8 cellular contexts compared by ENCODE assay signal in the genomic region with DNA sequence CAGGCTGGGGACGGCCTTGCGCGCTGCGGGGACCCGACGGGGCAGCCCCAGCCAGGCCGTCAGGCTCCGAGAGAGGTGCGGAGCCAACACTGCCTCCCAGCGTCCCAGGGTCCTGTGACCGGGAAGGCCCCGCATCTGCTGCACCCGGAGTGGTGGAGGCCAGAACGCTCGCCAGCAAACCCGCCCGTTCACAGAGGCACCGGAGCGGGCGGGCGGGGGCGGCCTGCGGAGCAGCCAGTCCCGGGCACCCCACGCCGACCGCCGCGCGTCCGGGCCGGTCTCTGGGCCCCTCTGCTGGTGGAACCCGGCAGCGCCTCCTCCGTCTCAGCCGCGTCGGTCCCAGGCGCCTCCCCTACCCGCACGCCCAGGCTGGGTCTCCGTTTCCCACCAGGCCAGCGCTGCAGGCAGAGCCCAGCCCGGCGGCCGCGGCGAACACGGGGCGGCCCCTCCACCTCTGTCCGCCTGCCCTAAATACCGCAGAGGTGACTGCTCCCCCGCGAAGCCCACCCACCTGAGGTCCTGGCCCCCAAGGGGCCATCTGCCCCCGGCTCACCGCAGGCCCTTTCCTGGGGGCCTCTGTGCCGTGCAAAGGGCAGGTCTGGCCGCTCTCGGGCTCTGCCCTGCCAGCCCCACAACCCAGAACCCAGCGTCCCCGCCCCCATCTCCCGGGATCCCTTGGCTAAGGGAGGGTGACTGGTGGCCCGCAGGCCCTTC. TPM values are rescaled to one million over a fixed set of nuclear protein-coding genes. Genes with fewer than 3 reads are reported as not detected.
DNase-seq lines count a peak whose midpoint lies in the region; ATAC-seq, FAIRE-seq and TF ChIP-seq lines count a peak whose summit lies in the region.

No MANE protein-coding gene starts in this region.

- H3K36me3 ChIP-seq in GM23338 (ENCODE audit: insufficient read depth) (no peaks in the 10 kb centered on the region), Peyer's patch (no peaks in the 10 kb centered on the region), parathyroid adenoma (ENCODE audit: control insufficient read depth, insufficient read depth, low read length) (no peaks in the 10 kb centered on the region), uterus (no peaks in the 10 kb centered on the region)

- peak; percentile 90 for ATAC-seq in GM23338

- H3K79me2 ChIP-seq in GM23338 (replicated peaks; ENCODE audit: insufficient read depth) (no peaks in the 10 kb centered on the region), parathyroid adenoma (no peaks in the 10 kb centered on the region)

- peaks cover 7% of the 10 kb centered on the region for H3K9me3 Mint-ChIP-seq in GM23338
- H3K9me3 Mint-ChIP-seq in activated naive CD8-positive, alpha-beta T cell treated with anti-CD3 and anti-CD28 coated beads for 36 hours, result no peaks in the 10 kb centered on the region

- peak overlapping the region; percentile 27; the same call in 2 of the 3 replicates for H3K4me3 Mint-ChIP-seq in GM23338
- no peak overlapping the region for H3K4me3 Mint-ChIP-seq in activated naive CD8-positive, alpha-beta T cell treated with anti-CD3 and anti-CD28 coated beads for 36 hours

- TF ChIP-seq POLR2A in Peyer's patch (IDR thresholded peaks at IDR 0.05), result no peak
- TF ChIP-seq POLR2A in uterus (IDR thresholded peaks at IDR 0.05), result peak in 1 of 2 donors; percentile 18

- intact Hi-C loops in head of caudate nucleus (cut with DNase I), result no loop called here
- intact Hi-C loops in uterus (cut with DNase I; ENCODE audit: low total_unique reads), result no loop called here

- H3K27ac Mint-ChIP-seq in GM23338, result no peak overlapping the region
- H3K27ac Mint-ChIP-seq in activated naive CD8-positive, alpha-beta T cell treated with anti-CD3 and anti-CD28 coated beads for 36 hours, result no peak overlapping the region

- FAIRE-seq in urothelium cell line (lab: Jason Lieb, UNC), result no peak

- H3K4me2 ChIP-seq in GM23338 (peak overlapping the region; percentile 75), parathyroid adenoma (ENCODE audit: low read length) (peak overlapping the region; percentile 57)

- H3K27ac ChIP-seq in GM23338 (ENCODE audit: low read depth), result no peak overlapping the region
- peak overlapping the region in 3 of 4 donors; percentile 25 to 38 (median 30) for H3K27ac ChIP-seq in Peyer's patch
- H3K27ac ChIP-seq in parathyroid adenoma, result no peak overlapping the region
- peak overlapping the region; percentile 23 to 68 for H3K27ac ChIP-seq in uterus

- H3K27me3 Mint-ChIP-seq in GM23338 (ENCODE audit: insufficient read depth, low read depth, poor library complexity), result no peaks in the 10 kb centered on the region
- H3K27me3 Mint-ChIP-seq in activated naive CD8-positive, alpha-beta T cell treated with anti-CD3 and anti-CD28 coated beads for 36 hours, result peaks cover 6% of the 10 kb centered on the region

- 0 out of 2 replicates have a peak, but pooled peaks cover 3% of the 10 kb centered on the region for H3F3A ChIP-seq in GM23338 (replicated peaks; ENCODE audit: low read depth)

- no peak overlapping the region for H3K9ac ChIP-seq in parathyroid adenoma

- no peaks in the 10 kb centered on the region; the same call in 1 of the 3 replicates for H3K4me1 Mint-ChIP-seq in GM23338
- H3K4me1 Mint-ChIP-seq in activated naive CD8-positive, alpha-beta T cell treated with anti-CD3 and anti-CD28 coated beads for 36 hours, result no peaks in the 10 kb centered on the region

- H3K9me2 ChIP-seq in GM23338 (ENCODE audit: insufficient read depth), result no peaks in the 10 kb centered on the region

- no peaks in the 10 kb centered on the region for H3K9me3 ChIP-seq in Peyer's patch
- H3K9me3 ChIP-seq in parathyroid adenoma (ENCODE audit: control insufficient read depth, low read length), result no peaks in the 10 kb centered on the region
- H3K9me3 ChIP-seq in uterus, result no peaks in the 10 kb centered on the region

- H3K4me1 ChIP-seq in GM23338 (ENCODE audit: insufficient read depth) (0 out of 2 replicates have a peak, but pooled peaks cover 3% of the 10 kb centered on the region), Peyer's patch (peaks cover 0 to 34% (median 9%) of the 10 kb centered on the region in 4 donors), parathyroid adenoma (no peaks in the 10 kb centered on the region), uterus (peaks cover 0 to 21% of the 10 kb centered on the region in 2 donors)

- H3K4me3 ChIP-seq in GM23338 (peak overlapping the region; percentile 56), Peyer's patch (peak overlapping the region; percentile 10 to 53 (median 39)), parathyroid adenoma (ENCODE audit: low read depth, low read length) (peak overlapping the region; percentile 34), uterus (peak overlapping the region; percentile 24 to 35)

- no peak for DNase-seq in AG09319 (ENCODE audit: extremely low read depth, low read depth)
- DNase-seq in GM23338 (ENCODE audit: low spot score), result peak; percentile 91
- peak; percentile 23 to 86 (median 73) for DNase-seq in Peyer's patch
- peak; percentile 78 for DNase-seq in activated naive CD8-positive, alpha-beta T cell treated with anti-CD3 and anti-CD28 coated beads for 36 hours
- DNase-seq in head of caudate nucleus, result peak in 41 of 42 donors; percentile 16 to 84 (median 68)
- peak in 1 of 2 donors; percentile 54 for DNase-seq in uterus
- DNase-seq in urothelium cell line (ENCODE audit: low spot score), result no peak

- TF ChIP-seq CTCF in AG09319 (IDR thresholded peaks at IDR 0.05; ENCODE audit: low read depth, low read length) (peak; percentile 47), GM23338 (conservative IDR thresholded peaks at IDR 0.05; ENCODE audit: low read depth in 2 of 2) (peak; percentile 50 to 75), Peyer's patch (IDR thresholded peaks at IDR 0.05) (peak; percentile 28 to 95 (median 76)), parathyroid adenoma (IDR thresholded peaks at IDR 0.05) (peak; percentile 52), uterus (IDR thresholded peaks at IDR 0.05) (peak; percentile 37 to 87 (median 64))

- H4K20me1 ChIP-seq in GM23338 (replicated peaks; ENCODE audit: insufficient read depth), result peaks cover 5% of the 10 kb centered on the region; the same call in 1 of the 2 replicates

- H2AFZ ChIP-seq in GM23338 (no peak overlapping the region; the same call in 1 of the 2 replicates), parathyroid adenoma (peak overlapping the region; percentile 64)

- no peaks in the 10 kb centered on the region for H3K27me3 ChIP-seq in GM23338 (ENCODE audit: insufficient read depth)
- no peaks in the 10 kb centered on the region for H3K27me3 ChIP-seq in Peyer's patch
- H3K27me3 ChIP-seq in parathyroid adenoma (ENCODE audit: control insufficient read depth, insufficient read depth, low read length), result no peaks in the 10 kb centered on the region
- peaks cover 0 to 8% of the 10 kb centered on the region in 2 donors for H3K27me3 ChIP-seq in uterus

- peaks cover 7% of the 10 kb centered on the region for H3K36me3 Mint-ChIP-seq in GM23338 (ENCODE audit: low read depth)
- H3K36me3 Mint-ChIP-seq in activated naive CD8-positive, alpha-beta T cell treated with anti-CD3 and anti-CD28 coated beads for 36 hours, result peaks cover 6% of the 10 kb centered on the region

TF ChIP-seq in GM23338, 12 proteins besides CTCF, POLR2A, EP300 and RAD21:
- TF ChIP-seq POLR2AphosphoS5 (IDR thresholded peaks at IDR 0.05; ENCODE audit: low read depth), result 0 out of 2 replicates have a peak, but pooled peaks have one; percentile 12
- no peak for TF ChIP-seq STAT1 (IDR thresholded peaks at IDR 0.05; ENCODE audit: unreplicated experiment)
- TF ChIP-seq ZNF114 (CRISPR knock-in tag; IDR thresholded peaks at IDR 0.05), result no peak
- no peak for TF ChIP-seq EZH2 (IDR thresholded peaks at IDR 0.05; ENCODE audit: low read depth, unreplicated experiment)

RNA-seq across cellular contexts. Expression of a gene that starts 15.9 kb away (rescaled TPM):
- 3.6 and 4.4 TPM in 2 replicates for total RNA-seq in GM23338 (2014; rRNA removed; shearing (Covaris generic))
- polyA plus RNA-seq in GM23338 (2016; fragmentation: Nextera tagmentation; extraction: Ambion mirVana), result 9.7 and 9.9 TPM in 2 replicates
- 10 to 100 TPM; 38.7 to 82.4 (median 61.6) TPM for total RNA-seq in Peyer's patch
- total RNA-seq in activated naive CD8-positive, alpha-beta T cell treated with anti-CD3 and anti-CD28 coated beads for 36 hours, result 1 to 10 TPM; 3.6 to 4.2 TPM
- total RNA-seq in uterus, result 10 to 100 TPM; 11.8 to 49.0 (median 31.5) TPM

RNA-seq across cellular contexts. Expression of a gene that starts 16.2 kb away (rescaled TPM):
- 0.59 and 0.62 TPM in 2 replicates for total RNA-seq in GM23338 (2014; rRNA removed; shearing (Covaris generic))
- polyA plus RNA-seq in GM23338 (2016; fragmentation: Nextera tagmentation; extraction: Ambion mirVana), result 0.68 and 1.4 TPM in 2 replicates
- total RNA-seq in Peyer's patch (10 to 100 TPM; 28.2 to 37.3 (median 33.2) TPM), uterus (10 to 100 TPM in 1 of 4 donors, 1 to 10 TPM in 2, under 1 TPM in 1; 0.29 to 13.3 (median 3.4) TPM)
- under 1 TPM; 0.66 to 0.76 TPM for total RNA-seq in activated naive CD8-positive, alpha-beta T cell treated with anti-CD3 and anti-CD28 coated beads for 36 hours

RNA-seq across cellular contexts. Expression of a gene that starts 34.1 kb away (rescaled TPM):
- 0.42 and 1.6 TPM in 2 replicates for total RNA-seq in GM23338 (2014; rRNA removed; shearing (Covaris generic))
- 0.89 and 1.1 TPM in 2 replicates for polyA plus RNA-seq in GM23338 (2016; fragmentation: Nextera tagmentation; extraction: Ambion mirVana)
- 100 to 1,000 TPM in 2 of 4 donors, 10 to 100 TPM in 2; 26.4 to 143 (median 104) TPM for total RNA-seq in Peyer's patch
- not detected for total RNA-seq in activated naive CD8-positive, alpha-beta T cell treated with anti-CD3 and anti-CD28 coated beads for 36 hours
- under 1 TPM in 1 of 4 donors, not detected in 3; 0.21 TPM for total RNA-seq in uterus

RNA-seq across cellular contexts. Expression of a gene that starts 52.1 kb away (rescaled TPM):
- 87.0 and 103 TPM in 2 replicates for total RNA-seq in GM23338 (2014; rRNA removed; shearing (Covaris generic))
- 20.3 and 22.3 TPM in 2 replicates for polyA plus RNA-seq in GM23338 (2016; fragmentation: Nextera tagmentation; extraction: Ambion mirVana)
- total RNA-seq in Peyer's patch (100 to 1,000 TPM in 3 of 4 donors, 10 to 100 TPM in 1; 47.0 to 135 (median 117) TPM), uterus (10 to 100 TPM; 17.4 to 40.7 (median 32.1) TPM)
- total RNA-seq in activated naive CD8-positive, alpha-beta T cell treated with anti-CD3 and anti-CD28 coated beads for 36 hours, result 10 to 100 TPM; 74.1 to 74.6 TPM

Comparison
In these comparisons a context has a peak if more than half of its experiments do, and no peak if none do; other contexts are left out.
1. DNase-seq: peak in GM23338 (single experiment), Peyer's patch (3 of 3), activated naive CD8-positive, alpha-beta T cell treated with anti-CD3 and anti-CD28 coated beads for 36 hours (single experiment) and head of caudate nucleus (41 of 42); none in AG09319 (single experiment) and urothelium cell line (single experiment).
2. H3K27ac ChIP-seq: peak in Peyer's patch (3 of 4) and uterus (2 of 2); none in GM23338 (single experiment) and parathyroid adenoma (single experiment).
3. RNA of a gene that starts 34.1 kb away (total RNA-seq): 26.4 to 143 TPM in Peyer's patch; 0.42 to 1.6 TPM in GM23338, not detected in activated naive CD8-positive, alpha-beta T cell treated with anti-CD3 and anti-CD28 coated beads for 36 hours and 0.21 TPM in uterus; every median in the first group is over 10 times any median in the second.
4. Peak in every context shown above with its lines, with median percentiles within 50 percentile points of each other: CTCF ChIP-seq and H3K4me3 ChIP-seq.